ENCODE assay signal across 18 cellular contexts in genomic region chr7:121697731-121698396, GRCh38.
"Had no signal": no experiment of that assay in that cellular context is flagged by ENCODE, and none has a peak within 500 bp of the region (broad histone marks: within the 10 kb centered on the region; RNA-seq: fewer than 3 reads in every experiment).

No MANE protein-coding gene starts in this region.

- FAIRE-seq: endometrium had no signal

- DNase-seq: activated CD4-positive, alpha-beta T cell treated with anti-CD3 and anti-CD28 coated beads for 36 hours; activated CD8-positive, alpha-beta memory T cell treated with anti-CD3 and anti-CD28 coated beads, Interleukin-2, amount 50 U/mL, for 4 hours; activated CD8-positive, alpha-beta T cell treated with anti-CD3 and anti-CD28 coated beads for 36 hours; activated naive CD8-positive, alpha-beta T cell treated with anti-CD3 and anti-CD28 coated beads, Interleukin-2, amount 10 ng/mL, durations not matched to agents 7 days and 5 days; activated T-cell treated with anti-CD3 and anti-CD28 coated beads, Interleukin-2, amount 50 U/mL, for 72 hours; anterior cingulate cortex; kidney glomerular epithelial cell; naive B cell; retina; stimulated activated CD4-positive, alpha-beta T cell treated with anti-CD3 and anti-CD28 coated beads, Interleukin-4, amount 100 ng/mL, for 4 hours; stomach; T1000; uterus had no signal

- ATAC-seq: activated CD4-positive, alpha-beta T cell treated with anti-CD3 and anti-CD28 coated beads for 36 hours; activated CD8-positive, alpha-beta T cell treated with anti-CD3 and anti-CD28 coated beads for 36 hours; activated T-cell treated with anti-CD3 and anti-CD28 coated beads, Interleukin-2, amount 50 U/mL, for 72 hours; gastroesophageal sphincter had no signal

- H3K4me3 ChIP-seq: gastroesophageal sphincter, skin epidermis, stomach, uterus had no signal

- H3K27me3 Mint-ChIP-seq: activated CD4-positive, alpha-beta T cell treated with anti-CD3 and anti-CD28 coated beads for 36 hours; activated CD8-positive, alpha-beta T cell treated with anti-CD3 and anti-CD28 coated beads for 36 hours; activated naive CD8-positive, alpha-beta T cell treated with anti-CD3 and anti-CD28 coated beads, Interleukin-2, amount 10 ng/mL, durations not matched to agents 7 days and 5 days; naive B cell had no signal

- H3K4me1 Mint-ChIP-seq: activated CD4-positive, alpha-beta T cell treated with anti-CD3 and anti-CD28 coated beads for 36 hours; activated naive CD8-positive, alpha-beta T cell treated with anti-CD3 and anti-CD28 coated beads, Interleukin-2, amount 10 ng/mL, durations not matched to agents 7 days and 5 days; naive B cell had no signal

- H3K27ac ChIP-seq: gastroesophageal sphincter, stomach, uterus, VCaP had no signal

- H3K27me3 ChIP-seq: gastroesophageal sphincter, stomach, uterus had no signal

- H3K9me3 ChIP-seq: gastroesophageal sphincter, stomach, uterus had no signal

- H3K9me3 Mint-ChIP-seq: activated CD8-positive, alpha-beta T cell treated with anti-CD3 and anti-CD28 coated beads for 36 hours; activated naive CD8-positive, alpha-beta T cell treated with anti-CD3 and anti-CD28 coated beads, Interleukin-2, amount 10 ng/mL, durations not matched to agents 7 days and 5 days; mesothelial cell of epicardium; naive B cell had no signal

- H3K4me3 Mint-ChIP-seq: activated CD4-positive, alpha-beta T cell treated with anti-CD3 and anti-CD28 coated beads for 36 hours; activated CD8-positive, alpha-beta T cell treated with anti-CD3 and anti-CD28 coated beads for 36 hours; activated naive CD8-positive, alpha-beta T cell treated with anti-CD3 and anti-CD28 coated beads, Interleukin-2, amount 10 ng/mL, durations not matched to agents 7 days and 5 days; activated T-cell treated with anti-CD3 and anti-CD28 coated beads, Interleukin-2, amount 50 U/mL, for 72 hours; mesothelial cell of epicardium; naive B cell had no signal

- H3K27ac Mint-ChIP-seq: activated CD4-positive, alpha-beta T cell treated with anti-CD3 and anti-CD28 coated beads for 36 hours; activated CD8-positive, alpha-beta T cell treated with anti-CD3 and anti-CD28 coated beads for 36 hours; activated naive CD8-positive, alpha-beta T cell treated with anti-CD3 and anti-CD28 coated beads, Interleukin-2, amount 10 ng/mL, durations not matched to agents 7 days and 5 days; activated T-cell treated with anti-CD3 and anti-CD28 coated beads, Interleukin-2, amount 50 U/mL, for 72 hours; mesothelial cell of epicardium; naive B cell had no signal

- H3K4me1 ChIP-seq: gastroesophageal sphincter, stomach, uterus had no signal

- H3K36me3 Mint-ChIP-seq: activated naive CD8-positive, alpha-beta T cell treated with anti-CD3 and anti-CD28 coated beads, Interleukin-2, amount 10 ng/mL, durations not matched to agents 7 days and 5 days; mesothelial cell of epicardium; naive B cell had no signal

- H3K36me3 ChIP-seq: gastroesophageal sphincter, stomach, uterus had no signal
